Comparison of ENCODE assay signal across 1 cellular context in the genomic region with DNA sequence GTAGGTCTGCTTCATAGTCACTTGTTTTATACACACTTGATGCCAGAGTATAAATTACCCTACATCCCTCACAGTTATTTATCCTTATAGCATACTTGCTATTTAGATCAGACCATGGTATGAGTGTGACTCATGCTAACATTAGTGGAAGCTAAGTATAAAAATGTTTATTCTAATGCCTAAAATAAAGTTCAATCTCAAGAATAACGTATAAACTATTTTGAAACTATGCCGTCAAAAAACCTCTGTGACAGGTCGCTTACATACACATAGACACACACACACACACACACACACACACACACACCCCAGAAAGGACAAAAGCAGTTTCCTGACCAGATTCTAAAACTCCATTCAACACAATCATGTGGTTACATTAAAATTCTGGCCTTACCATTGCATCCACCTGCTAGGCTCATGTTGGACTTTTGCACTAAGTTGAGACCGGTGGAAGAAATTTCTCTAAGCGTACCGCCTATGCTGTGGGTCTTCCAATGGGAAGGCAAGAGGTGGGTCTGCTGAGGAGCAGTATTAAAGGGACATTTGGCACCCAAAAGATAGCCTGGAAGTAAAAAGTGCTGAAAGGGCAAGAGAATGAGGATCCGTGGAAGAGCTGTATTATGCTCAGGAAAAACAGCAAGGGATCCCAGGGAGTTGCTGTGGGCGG.
TF ChIP-seq lines count a peak whose summit lies in the region.

No MANE protein-coding gene starts in this region.

TF ChIP-seq in HEK293, 187 proteins besides CTCF, POLR2A, EP300 and RAD21 (continued from another document):
- 0 out of 2 replicates have a peak, but pooled peaks have one; percentile 15 for TF ChIP-seq ZEB2 (tag by site-specific recombination; IDR thresholded peaks at IDR 0.05)
